Comparison of ENCODE assay signal across 1 cellular context in the genomic region with DNA sequence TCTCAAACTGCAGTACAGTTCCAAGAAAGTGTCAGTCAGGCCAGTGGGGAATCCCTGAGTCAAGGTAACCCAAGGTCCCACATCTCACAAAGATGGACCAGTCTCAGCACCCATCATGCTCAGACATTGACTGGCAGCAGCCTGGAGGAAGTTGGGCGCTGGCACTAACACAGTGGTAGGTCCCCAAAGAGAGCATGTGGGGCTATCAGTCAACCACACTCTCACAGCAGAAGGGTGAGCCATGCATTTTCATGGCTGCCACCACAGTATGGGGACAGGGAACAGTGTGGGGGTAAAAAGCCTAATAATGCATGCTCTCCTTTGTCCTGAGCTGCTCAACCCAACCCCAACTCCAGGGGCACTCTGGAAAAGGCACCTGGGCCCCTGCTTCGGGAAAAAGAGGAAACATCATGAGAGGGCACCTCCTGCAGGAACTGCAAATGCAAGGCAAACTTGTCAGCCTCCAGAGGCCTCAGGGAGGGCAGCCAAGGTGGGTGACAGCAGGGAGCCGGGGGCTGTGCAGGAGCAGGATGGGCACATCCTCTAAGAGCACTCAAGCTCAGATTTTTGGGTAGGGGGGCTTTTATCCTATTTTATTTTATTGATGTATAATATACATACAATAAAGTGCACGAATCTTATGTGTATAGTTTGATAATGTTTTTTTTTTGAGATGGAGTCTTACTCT.
TF ChIP-seq lines count a peak whose summit lies in the region.

No MANE protein-coding gene starts in this region.

TF ChIP-seq in H1, 55 proteins besides CTCF, POLR2A, EP300 and RAD21:
- TF ChIP-seq SP1 (IDR thresholded peaks at IDR 0.05; ENCODE audit: low read depth, low read length) (no peak), HDAC2 (IDR thresholded peaks at IDR 0.05; ENCODE audit: borderline replicate concordance in 1 of 2, low read depth in 2 of 2, low read length in 2 of 2) (no peak), ASH2L (IDR thresholded peaks at IDR 0.05; ENCODE audit: low read length) (no peak), ZNF274 (IDR thresholded peaks at IDR 0.05; ENCODE audit: borderline replicate concordance, extremely low read depth, low read length) (no peak), RNF2 (IDR thresholded peaks at IDR 0.05; ENCODE audit: borderline replicate concordance, low read depth, low read length, missing control alignments, poor library complexity, severe bottlenecking) (no peak), ATF2 (IDR thresholded peaks at IDR 0.05; ENCODE audit: low read length) (no peak), JUN (IDR thresholded peaks at IDR 0.05; ENCODE audit: low read depth, low read length) (no peak), MAX (IDR thresholded peaks at IDR 0.05) (no peak), RFX5 (IDR thresholded peaks at IDR 0.05; ENCODE audit: borderline replicate concordance, low read depth, low read length) (no peak)
